19 cellular contexts compared by ENCODE assay signal in the genomic region with DNA sequence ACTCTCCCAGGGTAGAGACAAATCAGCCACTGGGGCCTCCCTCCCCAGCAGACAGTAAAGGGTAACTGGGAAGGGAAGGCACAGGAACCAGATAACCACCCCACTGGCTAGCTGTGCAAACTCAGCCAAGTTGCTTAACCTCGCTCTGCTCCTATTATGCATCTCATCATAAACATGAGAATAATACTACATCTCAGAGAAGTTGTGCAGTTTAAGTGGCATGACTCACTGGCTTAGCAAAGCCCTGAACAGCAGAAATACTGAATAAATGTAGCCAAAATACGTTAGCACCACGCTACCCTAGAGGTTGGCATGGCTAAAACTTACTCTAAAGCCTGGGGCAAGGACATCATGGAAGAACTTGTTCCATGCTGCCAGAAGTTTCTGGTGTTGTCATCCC.
DNase-seq lines count a peak whose midpoint lies in the region; ATAC-seq, FAIRE-seq and TF ChIP-seq lines count a peak whose summit lies in the region.
"Had no signal": no experiment of that assay in that cellular context is flagged by ENCODE, and none has a peak within 500 bp of the region (broad histone marks: within the 10 kb centered on the region; RNA-seq: fewer than 3 reads in every experiment).

No MANE protein-coding gene starts in this region.

- peaks cover 27% of the 10 kb centered on the region for H3K4me1 ChIP-seq in keratinocyte (ENCODE audit: control insufficient read depth, extremely low read depth, insufficient read depth, low read length)
- H3K4me1 ChIP-seq: BLaER1 had no signal

- no peak overlapping the region for H3K9ac ChIP-seq in keratinocyte (ENCODE audit: control insufficient read depth, extremely low read depth, insufficient read depth, low read length)
- H3K9ac ChIP-seq: BLaER1 had no signal

- H3K27ac Mint-ChIP-seq in progenitor cell of endocrine pancreas = no peak overlapping the region
- H3K27ac Mint-ChIP-seq: CD8-positive, alpha-beta T cell; IgD-negative memory B cell had no signal

- no peaks in the 10 kb centered on the region for H3K27me3 Mint-ChIP-seq in progenitor cell of endocrine pancreas
- H3K27me3 Mint-ChIP-seq: IgD-negative memory B cell had no signal

- no peaks in the 10 kb centered on the region for H3K9me3 Mint-ChIP-seq in progenitor cell of endocrine pancreas (ENCODE audit: low read depth)

- no peak overlapping the region for H3K4me3 Mint-ChIP-seq in progenitor cell of endocrine pancreas (ENCODE audit: low read depth)
- H3K4me3 Mint-ChIP-seq: CD8-positive, alpha-beta T cell; IgD-negative memory B cell had no signal

- TF ChIP-seq CTCF in keratinocyte (optimal IDR thresholded peaks at IDR 0.05 in 1 of 3, IDR thresholded peaks at IDR 0.05 in 1 of 3, conservative IDR thresholded peaks at IDR 0.05 in 1 of 3; ENCODE audit: extremely low read depth in 1 of 3, insufficient read depth in 2 of 3, low read length in 3 of 3) (no peak), progenitor cell of endocrine pancreas (IDR thresholded peaks at IDR 0.05; ENCODE audit: unreplicated experiment) (no peak)

- H3K27ac ChIP-seq in caudate nucleus (ENCODE audit: low read depth, low read length) = peak overlapping the region; percentile 58
- no peak overlapping the region for H3K27ac ChIP-seq in keratinocyte (ENCODE audit: control insufficient read depth, insufficient read depth, low read length)
- H3K27ac ChIP-seq: BLaER1 had no signal

- no peak for ATAC-seq in HG03175 (IDR thresholded peaks at IDR 0.05; ENCODE audit: unreplicated experiment)
- no peak for ATAC-seq in HG02938 (IDR thresholded peaks at IDR 0.05; ENCODE audit: unreplicated experiment)
- ATAC-seq: CD8-positive, alpha-beta T cell had no signal

- H3K4me1 Mint-ChIP-seq in progenitor cell of endocrine pancreas (ENCODE audit: low read depth) = peaks cover 12% of the 10 kb centered on the region

- no peaks in the 10 kb centered on the region for H3K36me3 Mint-ChIP-seq in progenitor cell of endocrine pancreas (ENCODE audit: insufficient read depth)
- H3K36me3 Mint-ChIP-seq: CD8-positive, alpha-beta T cell had no signal

- no peaks in the 10 kb centered on the region for H3K9me1 ChIP-seq in keratinocyte (ENCODE audit: control insufficient read depth, extremely low read depth, insufficient read depth, low read length)

- H3K4me3 ChIP-seq in keratinocyte (ENCODE audit: control insufficient read depth in 2 of 3, extremely low read depth in 1 of 3, insufficient read depth in 2 of 3, low read depth in 1 of 3, low read length in 3 of 3) = no peak overlapping the region
- H3K4me3 ChIP-seq: BLaER1 had no signal

- no peaks in the 10 kb centered on the region for H3K9me3 ChIP-seq in keratinocyte (ENCODE audit: control insufficient read depth, low read depth, low read length)
- H3K9me3 ChIP-seq: BLaER1 had no signal

- H3K36me3 ChIP-seq in keratinocyte (ENCODE audit: control insufficient read depth in 2 of 2, extremely low read depth in 1 of 2, insufficient read depth in 2 of 2, low read length in 2 of 2) = no peaks in the 10 kb centered on the region
- H3K36me3 ChIP-seq: BLaER1 had no signal

- no peaks in the 10 kb centered on the region for H4K20me1 ChIP-seq in keratinocyte (ENCODE audit: control insufficient read depth, extremely low read depth, insufficient read depth, low read length)
- H4K20me1 ChIP-seq: BLaER1 had no signal

- dilution Hi-C loops in keratinocyte (cut with MboI; ENCODE audit: extremely low pct_ligation_motif_present, low sequenced_read_pairs) = no loop called here

- no peaks in the 10 kb centered on the region for H3K27me3 ChIP-seq in keratinocyte (ENCODE audit: control insufficient read depth, extremely low read depth, insufficient read depth, low read length)
- H3K27me3 ChIP-seq: BLaER1 had no signal

- DNase-seq in Daoy (ENCODE audit: low read depth) (peak; percentile 21), NCI-H226 (peak; percentile 11), caudate nucleus (lab: John Stamatoyannopoulos, UW) (peak in 3 of 61 donors; percentile 20 to 28 (median 22)), keratinocyte (ENCODE audit: low read depth, low spot score) (no peak), NCI-H2171 treated with DMSO at 0.1 percent for 48 hours (lab: John Stamatoyannopoulos, UW) (no peak), progenitor cell of endocrine pancreas (ENCODE audit: low spot score, unreplicated experiment) (no peak)
- DNase-seq: CD8-positive, alpha-beta T cell; DND-41; GOT3; Kasumi-1; NCI-H187 treated with DMSO at 0.1 percent for 48 hours; NCI-H446; NCI-H69 had no signal

- FAIRE-seq in keratinocyte (lab: Jason Lieb, UNC) = peak; percentile 84
- FAIRE-seq: D721Med, GM12892 had no signal

- H3K79me2 ChIP-seq in keratinocyte (ENCODE audit: control insufficient read depth, insufficient read depth, low read length) = no peaks in the 10 kb centered on the region

- no peak overlapping the region for H2AFZ ChIP-seq in keratinocyte (ENCODE audit: control insufficient read depth, low read length)

- H3K4me2 ChIP-seq in keratinocyte (ENCODE audit: control insufficient read depth, extremely low read depth, insufficient read depth, low read depth, low read length) = no peak overlapping the region
- H3K4me2 ChIP-seq: BLaER1 had no signal

Comparison
In these comparisons a context has a peak if more than half of its experiments do, and no peak if none do; other contexts are left out.
1. DNase-seq: peak in Daoy (single experiment) and NCI-H226 (single experiment); none in keratinocyte (single experiment), NCI-H2171 treated with DMSO at 0.1 percent for 48 hours (single experiment) and progenitor cell of endocrine pancreas (single experiment).